ENCODE assay signal across 9 cellular contexts in genomic region chr2:231613054-231613654, GRCh38. TPM values are rescaled to one million over a fixed set of nuclear protein-coding genes. Genes with fewer than 3 reads are reported as not detected.
A peak's percentile ranks its signal among the peaks of the same experiment; 100 is the strongest.
DNase-seq lines count a peak whose midpoint lies in the region; ATAC-seq, FAIRE-seq and TF ChIP-seq lines count a peak whose summit lies in the region.
"Had no signal": no experiment of that assay in that cellular context is flagged by ENCODE, and none has a peak within 500 bp of the region (broad histone marks: within the 10 kb centered on the region; RNA-seq: fewer than 3 reads in every experiment).

No MANE protein-coding gene starts in this region.

- H3K9me3 Mint-ChIP-seq in CD4-positive, CD25-positive, alpha-beta regulatory T cell = no peaks in the 10 kb centered on the region
- H3K9me3 Mint-ChIP-seq in neural crest cell = no peaks in the 10 kb centered on the region

- H3K4me3 ChIP-seq in CD4-positive, CD25-positive, alpha-beta regulatory T cell (ENCODE audit: low read depth, low read length) = peak overlapping the region; percentile 50
- H3K4me3 ChIP-seq in endothelial cell of umbilical vein (replicated peaks in 1 of 3; ENCODE audit: insufficient read depth in 1 of 3, low read depth in 1 of 3, low read length in 3 of 3) = no peak overlapping the region

- no peaks in the 10 kb centered on the region for H3K36me3 ChIP-seq in CD4-positive, CD25-positive, alpha-beta regulatory T cell (ENCODE audit: control insufficient read depth, insufficient read depth, low read length)
- H3K36me3 ChIP-seq in endothelial cell of umbilical vein (ENCODE audit: control insufficient read depth in 2 of 2, extremely low read depth in 1 of 2, insufficient read depth in 2 of 2, low read length in 2 of 2) = no peaks in the 10 kb centered on the region

- peak overlapping the region; percentile 84 to 88 (median 87) for H3K4me3 Mint-ChIP-seq in CD4-positive, CD25-positive, alpha-beta regulatory T cell
- H3K4me3 Mint-ChIP-seq in neural crest cell = peak overlapping the region; percentile 85

- H3K9ac ChIP-seq in endothelial cell of umbilical vein (replicated peaks; ENCODE audit: extremely low read depth, insufficient read depth, low read length) = peak overlapping the region; percentile 87

- ATAC-seq in CD4-positive, CD25-positive, alpha-beta regulatory T cell (ENCODE audit: low read depth in 2 of 2) = no peak
- ATAC-seq in GM21528 (IDR thresholded peaks at IDR 0.05; ENCODE audit: low FRiP score, unreplicated experiment) = peak; percentile 1
- no peak for ATAC-seq in HG03457 (IDR thresholded peaks at IDR 0.05; ENCODE audit: unreplicated experiment)

- POLR2A ChIA-PET in endothelial cell of umbilical vein (lab: Charles Lee) (interaction anchor here (0.6 to 1.7 kb wide), 4 partner anchors 22 to 95 kb away, joined by 4 to 8 read pairs (median 6); partner anchors contain the start of gene PTMA), GM10248 (lab: Yijun Ruan, JAX) (interaction anchor here (0.6 to 4.2 kb wide), 8 partner anchors 12 to 149 kb away, joined by 4 to 33 read pairs (median 6); partner anchors contain the start of gene PTMA)

- FAIRE-seq in endothelial cell of umbilical vein (lab: Jason Lieb, UNC) = peak; percentile 67

- no peaks in the 10 kb centered on the region for H3K36me3 Mint-ChIP-seq in CD4-positive, CD25-positive, alpha-beta regulatory T cell
- H3K36me3 Mint-ChIP-seq in neural crest cell (ENCODE audit: low read depth) = no peaks in the 10 kb centered on the region

- H4K20me1 ChIP-seq in endothelial cell of umbilical vein (replicated peaks; ENCODE audit: control insufficient read depth, extremely low read depth, insufficient read depth, low read length) = no peaks in the 10 kb centered on the region

- no peak for DNase-seq in CD4-positive, CD25-positive, alpha-beta regulatory T cell
- DNase-seq in endothelial cell of umbilical vein (ENCODE audit: low read depth, low spot score) (no peak), neural crest cell (ENCODE audit: low read depth, low spot score) (no peak), NCI-H82 treated with DMSO at 0.1 percent for 48 hours (lab: John Stamatoyannopoulos, UW; ENCODE audit: unreplicated experiment) (no peak), GM10248 (ENCODE audit: extremely low spot score) (no peak)

- peak overlapping the region; percentile 29 to 94 (median 82) for H3K27ac Mint-ChIP-seq in CD4-positive, CD25-positive, alpha-beta regulatory T cell
- peak overlapping the region; percentile 98 for H3K27ac Mint-ChIP-seq in neural crest cell (ENCODE audit: unreplicated experiment)

- peaks cover 28% of the 10 kb centered on the region for H3K4me1 ChIP-seq in CD4-positive, CD25-positive, alpha-beta regulatory T cell (ENCODE audit: control insufficient read depth, insufficient read depth, low read length, poor library complexity, severe bottlenecking)
- H3K4me1 ChIP-seq in endothelial cell of umbilical vein (ENCODE audit: control insufficient read depth, extremely low read depth, insufficient read depth, low read length) = peaks cover 28% of the 10 kb centered on the region

- H3K79me2 ChIP-seq in endothelial cell of umbilical vein (ENCODE audit: control insufficient read depth, insufficient read depth, low read length) = no peaks in the 10 kb centered on the region

- no TSS peak for BruUV-seq in endothelial cell of umbilical vein (replicated peaks; lab: Mats Ljungman, UMichigan)

- TF ChIP-seq POLR2A in Raji (IDR thresholded peaks at IDR 0.05; ENCODE audit: insufficient read depth, low read depth, low read length) (peak; percentile 20; the same call in 1 of the 2 replicates), endothelial cell of umbilical vein (IDR thresholded peaks at IDR 0.05; ENCODE audit: low read depth, low read length) (no peak)

- no peaks in the 10 kb centered on the region for H3K9me1 ChIP-seq in endothelial cell of umbilical vein (replicated peaks; ENCODE audit: control insufficient read depth, extremely low read depth, insufficient read depth, low read length)

- peak overlapping the region; percentile 63 for H3K27ac ChIP-seq in CD4-positive, CD25-positive, alpha-beta regulatory T cell (ENCODE audit: insufficient read depth, low read length, poor library complexity, severe bottlenecking)
- H3K27ac ChIP-seq in endothelial cell of umbilical vein (ENCODE audit: insufficient read depth, low read depth, low read length) = peak overlapping the region; percentile 61

- intact Hi-C loops in endothelial cell of umbilical vein (cut with micrococcal nuclease) = no loop called here

- peaks cover 0 to 38% (median 13%) of the 10 kb centered on the region in 4 donors for H3K4me1 Mint-ChIP-seq in CD4-positive, CD25-positive, alpha-beta regulatory T cell
- H3K4me1 Mint-ChIP-seq in neural crest cell = peaks cover 64% of the 10 kb centered on the region

- no peaks in the 10 kb centered on the region for H3K27me3 ChIP-seq in CD4-positive, CD25-positive, alpha-beta regulatory T cell (ENCODE audit: control insufficient read depth, insufficient read depth, low read length)
- H3K27me3 ChIP-seq in endothelial cell of umbilical vein (ENCODE audit: control insufficient read depth in 2 of 2, insufficient read depth in 2 of 2, low read length in 2 of 2) = no peaks in the 10 kb centered on the region

- dilution Hi-C loops in endothelial cell of umbilical vein (cut with MboI; ENCODE audit: extremely low pct_ligation_motif_present, low sequenced_read_pairs) = no loop called here

- CTCF ChIA-PET in endothelial cell of umbilical vein (lab: Charles Lee) = interaction anchor here (0.6 to 9.6 kb wide), 12 partner anchors 12 to 102 kb away, joined by 3 to 268 read pairs (median 9); no protein-coding TSS in a partner anchor
- CTCF ChIA-PET in GM10248 (lab: Yijun Ruan, JAX) = interaction anchor here (0.6 to 15.5 kb wide), 33 partner anchors 8 to 146 kb away, joined by 3 to 243 read pairs (median 6); partner anchors contain the start of gene PTMA

- TF ChIP-seq CTCF in endothelial cell of umbilical vein (IDR thresholded peaks at IDR 0.05; ENCODE audit: extremely low read depth in 1 of 2, insufficient read depth in 1 of 2, low read depth in 1 of 2, low read length in 2 of 2) (no peak), neural crest cell (conservative IDR thresholded peaks at IDR 0.05) (no peak), GM10248 (IDR thresholded peaks at IDR 0.05; ENCODE audit: control extremely low read depth, extremely low read depth, low read depth, missing control alignments) (no peak)

- peak overlapping the region; percentile 4 for H3K4me2 ChIP-seq in endothelial cell of umbilical vein (ENCODE audit: insufficient read depth, low read length)

- no peaks in the 10 kb centered on the region for H3K27me3 Mint-ChIP-seq in CD4-positive, CD25-positive, alpha-beta regulatory T cell
- H3K27me3 Mint-ChIP-seq in neural crest cell (ENCODE audit: low read depth) = no peaks in the 10 kb centered on the region

- H2AFZ ChIP-seq in endothelial cell of umbilical vein (ENCODE audit: low read depth, low read length) = peak overlapping the region; percentile 6

- H3K9me3 ChIP-seq in CD4-positive, CD25-positive, alpha-beta regulatory T cell (ENCODE audit: control insufficient read depth in 2 of 2, low read length in 2 of 2) = no peaks in the 10 kb centered on the region
- no peaks in the 10 kb centered on the region for H3K9me3 ChIP-seq in endothelial cell of umbilical vein (replicated peaks; ENCODE audit: control insufficient read depth, insufficient read depth, low read length)

TF ChIP-seq in endothelial cell of umbilical vein, 7 proteins besides CTCF, POLR2A, EP300 and RAD21:
- TF ChIP-seq MYC (IDR thresholded peaks at IDR 0.05; ENCODE audit: low read depth, low read length) (no peak), FOS (IDR thresholded peaks at IDR 0.05; ENCODE audit: borderline replicate concordance, insufficient read depth, low read length) (no peak), EZH2 (IDR thresholded peaks at IDR 0.05; ENCODE audit: borderline replicate concordance, low read depth, low read length, severe bottlenecking) (no peak), GATA2 (IDR thresholded peaks at IDR 0.05; ENCODE audit: insufficient read depth, insufficient read length, low read depth, low read length) (no peak), JUN (IDR thresholded peaks at IDR 0.05; ENCODE audit: borderline replicate concordance, insufficient read depth, insufficient read length, low read depth) (no peak), POLR2AphosphoS5 (IDR thresholded peaks at IDR 0.05; ENCODE audit: insufficient read depth, low read depth, low read length) (no peak)
- TF ChIP-seq, protein P1, sequence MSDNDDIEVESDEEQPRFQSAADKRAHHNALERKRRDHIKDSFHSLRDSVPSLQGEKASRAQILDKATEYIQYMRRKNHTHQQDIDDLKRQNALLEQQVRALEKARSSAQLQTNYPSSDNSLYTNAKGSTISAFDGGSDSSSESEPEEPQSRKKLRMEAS (IDR thresholded peaks at IDR 0.05; ENCODE audit: insufficient read depth, insufficient read length) = no peak

RNA-seq across cellular contexts. Expression of gene TEX44, which starts 20.5 kb away (rescaled TPM):
- not detected for total RNA-seq in CD4-positive, CD25-positive, alpha-beta regulatory T cell
- not detected for polyA plus RNA-seq in CD4-positive, CD25-positive, alpha-beta regulatory T cell
- total RNA-seq in endothelial cell of umbilical vein = not detected in 2 replicates
- polyA plus RNA-seq in endothelial cell of umbilical vein = not detected in 2 replicates
- not detected in 2 replicates for polyA plus RNA-seq in endothelial cell of umbilical vein (2011; cell fraction: cytosol; rRNA removed)
- not detected in 2 replicates for polyA plus RNA-seq in endothelial cell of umbilical vein (2011; cell fraction: nucleus; rRNA removed)
- not detected in 2 replicates for polyA plus RNA-seq in endothelial cell of umbilical vein (2012)
- polyA minus RNA-seq in endothelial cell of umbilical vein = not detected in 2 replicates
- not detected for polyA minus RNA-seq in endothelial cell of umbilical vein (2011; cell fraction: cytosol; rRNA and poly(A)+ RNA removed)
- polyA minus RNA-seq in endothelial cell of umbilical vein (2011; cell fraction: nucleus; rRNA and poly(A)+ RNA removed) = not detected in 2 replicates
- not detected in 2 replicates for total RNA-seq in neural crest cell
- total RNA-seq: LHCN-M2 had no signal
